Comparison of ENCODE assay signal across 20 cellular contexts in the genomic region with DNA sequence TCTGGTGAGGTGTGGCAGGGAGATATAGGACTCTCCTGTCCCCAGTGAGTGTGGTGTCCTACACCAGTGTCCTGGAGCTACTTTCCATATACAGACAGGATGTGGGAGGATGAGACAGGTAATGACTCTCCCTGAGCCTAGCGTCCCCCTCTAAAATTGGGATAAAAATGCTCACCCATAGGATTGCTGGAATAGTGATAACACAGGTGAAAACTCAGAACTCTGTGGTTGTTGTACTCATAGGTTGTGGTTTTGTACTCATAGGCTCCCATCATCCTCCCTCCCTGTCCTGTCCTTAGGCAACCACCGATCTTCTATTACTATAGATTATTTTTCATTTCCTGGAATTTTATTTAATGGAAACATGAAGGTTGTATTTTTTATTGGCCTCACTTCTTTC.
"Had no signal": no experiment of that assay in that cellular context is flagged by ENCODE, and none has a peak within 500 bp of the region (broad histone marks: within the 10 kb centered on the region; RNA-seq: fewer than 3 reads in every experiment).

No MANE protein-coding gene starts in this region.

- DNase-seq: activated CD4-positive, alpha-beta T cell treated with anti-CD3 and anti-CD28 coated beads for 48 hours; activated CD4-positive, alpha-beta T cell treated with anti-CD3 and anti-CD28 coated beads, Interleukin-2, amount 50 U/mL, for 4 hours; activated CD4-positive, CD25-positive, alpha-beta regulatory T cell treated with anti-CD3 and anti-CD28 coated beads, Interleukin-2, amount 50 U/mL, for 72 hours; activated CD8-positive, alpha-beta memory T cell treated with anti-CD3 and anti-CD28 coated beads, Interleukin-2, amount 10 ng/mL, durations not matched to agents 7 days and 5 days; activated effector memory CD4-positive, alpha-beta T cell treated with Interleukin-2 at 50 U/mL for 16 hours; activated naive CD4-positive, alpha-beta T cell; activated T-cell treated with anti-CD3 and anti-CD28 coated beads, Interleukin-2, amount 50 U/mL, for 24 hours; aorta; KG1; NCI-H1092 treated with DMSO at 0.1 percent for 48 hours; NCI-H1436; NCI-H187; NCI-H2081; NCI-H510A treated with DMSO at 0.1 percent for 48 hours; NCI-H69; NK-92 treated with Interleukin-12 subunit alpha and Interleukin-12 subunit beta, amount 100 ng/mL, for 24 hours; OCI-M1; SHP77 treated with DMSO at 0.1 percent for 48 hours; T-helper 17 cell; T-helper 9 cell had no signal
